10 cellular contexts compared by ENCODE assay signal in genomic region chr11:4071828-4072421, GRCh38. TPM values are rescaled to one million over a fixed set of nuclear protein-coding genes. Genes with fewer than 3 reads are reported as not detected.
DNase-seq lines count a peak whose midpoint lies in the region; ATAC-seq and TF ChIP-seq lines count a peak whose summit lies in the region.
"Had no signal": no experiment of that assay in that cellular context is flagged by ENCODE, and none has a peak within 500 bp of the region (broad histone marks: within the 10 kb centered on the region; RNA-seq: fewer than 3 reads in every experiment).

No MANE protein-coding gene starts in this region.

- H3K9me3 ChIP-seq in AG04450 (ENCODE audit: control insufficient read depth, insufficient read depth, low read length): no peaks in the 10 kb centered on the region
- no peaks in the 10 kb centered on the region for H3K9me3 ChIP-seq in GM23248 (ENCODE audit: low read depth)
- no peaks in the 10 kb centered on the region for H3K9me3 ChIP-seq in naive thymus-derived CD4-positive, alpha-beta T cell (ENCODE audit: control insufficient read depth in 2 of 3, low read length in 3 of 3)

- H3K27me3 Mint-ChIP-seq in activated naive CD8-positive, alpha-beta T cell treated with anti-CD3 and anti-CD28 coated beads for 36 hours: no peaks in the 10 kb centered on the region
- H3K27me3 Mint-ChIP-seq in naive thymus-derived CD4-positive, alpha-beta T cell: no peaks in the 10 kb centered on the region
- H3K27me3 Mint-ChIP-seq: IgD-negative memory B cell; stimulated activated memory B cell treated with anti-CD40 and anti-IgM and Interleukin-4, amounts not matched to agents 10 μg/mL and 1 μg/mL and 100 μg/mL, for 72 hours had no signal

- no peaks in the 10 kb centered on the region for H3K79me2 ChIP-seq in GM23248 (ENCODE audit: insufficient read depth)

- H3K4me2 ChIP-seq in GM23248 (ENCODE audit: unreplicated experiment): no peak overlapping the region

- peak overlapping the region; percentile 31 for H3K27ac ChIP-seq in AG04450 (ENCODE audit: low read depth, low read length)
- no peak overlapping the region for H3K27ac ChIP-seq in GM23248
- peak overlapping the region; percentile 55 for H3K27ac ChIP-seq in naive thymus-derived CD4-positive, alpha-beta T cell (ENCODE audit: low read depth, low read length)
- H3K27ac ChIP-seq in brain microvascular endothelial cell: no peak overlapping the region

- H3K4me3 Mint-ChIP-seq in activated naive CD8-positive, alpha-beta T cell treated with anti-CD3 and anti-CD28 coated beads for 36 hours: no peak overlapping the region
- H3K4me3 Mint-ChIP-seq in naive thymus-derived CD4-positive, alpha-beta T cell: no peak overlapping the region
- H3K4me3 Mint-ChIP-seq: IgD-negative memory B cell; stimulated activated memory B cell treated with anti-CD40 and anti-IgM and Interleukin-4, amounts not matched to agents 10 μg/mL and 1 μg/mL and 100 μg/mL, for 72 hours had no signal

- ATAC-seq in naive thymus-derived CD4-positive, alpha-beta T cell: no peak

- H3K4me1 Mint-ChIP-seq in activated naive CD8-positive, alpha-beta T cell treated with anti-CD3 and anti-CD28 coated beads for 36 hours: peaks cover 42% of the 10 kb centered on the region
- H3K4me1 Mint-ChIP-seq in naive thymus-derived CD4-positive, alpha-beta T cell: peaks cover 34 to 80% (median 75%) of the 10 kb centered on the region in 7 donors

- CTCF ChIA-PET in AG04450 (lab: Charles Lee): interaction anchor here (0.5 to 20.7 kb wide), 44 partner anchors 8 to 347 kb away, joined by 3 to 1559 read pairs (median 8); partner anchors contain the start of genes PGAP2, RHOG and STIM1
- CTCF ChIA-PET in naive thymus-derived CD4-positive, alpha-beta T cell (lab: Charles Lee): interaction anchor here (0.7 to 8.3 kb wide), 35 partner anchors 8 to 295 kb away, joined by 3 to 164 read pairs (median 6); partner anchors contain the start of genes PGAP2, RHOG and STIM1

- intact Hi-C loops in naive thymus-derived CD4-positive, alpha-beta T cell (cut with micrococcal nuclease): loop anchor here (1.0 to 5.0 kb wide), 12 partner anchors 19 to 360 kb away; partner anchors contain the start of gene PGAP2 (in 1 of the 2)
- intact Hi-C loops in lower leg skin (cut with DNase I; ENCODE audit: low total_unique reads): loop anchor here (5.0 kb wide), 1 partner anchor 220 kb away; no protein-coding TSS in a partner anchor

- no peaks in the 10 kb centered on the region for H3F3A ChIP-seq in GM23248 (ENCODE audit: insufficient read depth)

- no peak for TF ChIP-seq POLR2A in lower leg skin (IDR thresholded peaks at IDR 0.05)

- no peaks in the 10 kb centered on the region for H3K4me1 ChIP-seq in GM23248 (ENCODE audit: insufficient read depth)
- peaks cover 12 to 33% of the 10 kb centered on the region in 2 donors for H3K4me1 ChIP-seq in naive thymus-derived CD4-positive, alpha-beta T cell (ENCODE audit: control insufficient read depth in 2 of 2, insufficient read depth in 2 of 2, low read length in 2 of 2)

- no peaks in the 10 kb centered on the region for H3K9me2 ChIP-seq in GM23248 (ENCODE audit: insufficient read depth)

- H3K27ac Mint-ChIP-seq in activated naive CD8-positive, alpha-beta T cell treated with anti-CD3 and anti-CD28 coated beads for 36 hours: peak overlapping the region; percentile 49
- H3K27ac Mint-ChIP-seq in naive thymus-derived CD4-positive, alpha-beta T cell: peak overlapping the region; percentile 46 to 92 (median 85)

- DNase-seq in AG04450 (ENCODE audit: low read depth, low spot score) (no peak), GM23248 (no peak), SIG-M5 treated with dmso at 0.1 percent for 504 hours (lab: John Stamatoyannopoulos, UW; ENCODE audit: unreplicated experiment) (no peak), lower leg skin (ENCODE audit: low spot score in 2 of 2) (no peak), NCI-H1048 (lab: John Stamatoyannopoulos, UW) (no peak), brain microvascular endothelial cell (no peak)
- DNase-seq in activated naive CD8-positive, alpha-beta T cell treated with anti-CD3 and anti-CD28 coated beads for 36 hours: no peak
- no peak for DNase-seq in naive thymus-derived CD4-positive, alpha-beta T cell

- no peak overlapping the region for H3K4me3 ChIP-seq in AG04450 (ENCODE audit: low read depth, low read length)
- no peak overlapping the region for H3K4me3 ChIP-seq in GM23248
- H3K4me3 ChIP-seq in naive thymus-derived CD4-positive, alpha-beta T cell (ENCODE audit: low read length): no peak overlapping the region
- H3K4me3 ChIP-seq in lower leg skin (ENCODE audit: low read depth, poor library complexity, severe bottlenecking): no peak overlapping the region
- H3K4me3 ChIP-seq in brain microvascular endothelial cell (ENCODE audit: low read depth, low read length): no peak overlapping the region

- H4K20me1 ChIP-seq in GM23248 (ENCODE audit: insufficient read depth): no peaks in the 10 kb centered on the region; the same call in 1 of the 2 replicates

- H3K36me3 Mint-ChIP-seq in activated naive CD8-positive, alpha-beta T cell treated with anti-CD3 and anti-CD28 coated beads for 36 hours: peaks cover 26% of the 10 kb centered on the region
- peaks cover 5 to 37% (median 22%) of the 10 kb centered on the region in 5 donors for H3K36me3 Mint-ChIP-seq in naive thymus-derived CD4-positive, alpha-beta T cell

- POLR2A ChIA-PET in AG04450 (lab: Yijun Ruan, JAX): interaction anchor here (1.0 to 2.1 kb wide), 3 partner anchors 217 to 231 kb away, joined by 6 to 10 read pairs (median 9); partner anchors contain the start of genes RHOG and STIM1
- POLR2A ChIA-PET in naive thymus-derived CD4-positive, alpha-beta T cell (lab: Charles Lee): interaction anchor here (0.6 to 8.6 kb wide), 11 partner anchors 9 to 263 kb away, joined by 3 to 110 read pairs (median 5); partner anchors contain the start of genes RHOG and STIM1

- H2AFZ ChIP-seq in GM23248: 0 out of 2 replicates have a peak overlapping the region, but pooled peaks have one; percentile 26

- H3K9ac ChIP-seq in GM23248: no peak overlapping the region

- TF ChIP-seq CTCF in AG04450 (IDR thresholded peaks at IDR 0.05; ENCODE audit: low read depth, low read length) (no peak), lower leg skin (IDR thresholded peaks at IDR 0.05) (no peak), brain microvascular endothelial cell (IDR thresholded peaks at IDR 0.05; ENCODE audit: low read depth, low read length, missing control alignments) (no peak)

- H3K36me3 ChIP-seq in GM23248 (ENCODE audit: low read depth): no peaks in the 10 kb centered on the region
- peaks cover 6 to 32% (median 8%) of the 10 kb centered on the region in 3 experiments for H3K36me3 ChIP-seq in naive thymus-derived CD4-positive, alpha-beta T cell (ENCODE audit: control insufficient read depth in 2 of 3, insufficient read depth in 3 of 3, low read length in 3 of 3)
- no peaks in the 10 kb centered on the region for H3K36me3 ChIP-seq in brain microvascular endothelial cell (replicated peaks)

- in situ Hi-C loops in GM23248 (cut with MboI): no loop called here
- in situ Hi-C loops in brain microvascular endothelial cell (cut with HindIII; ENCODE audit: low pct_ligation_motif_present, low sequenced_read_pairs): loop anchor here (25.0 kb wide), 1 partner anchor 235 kb away; the partner anchor contains the start of gene RHOG

- no peaks in the 10 kb centered on the region for H3K27me3 ChIP-seq in AG04450 (ENCODE audit: control insufficient read depth, insufficient read depth, low read length)
- H3K27me3 ChIP-seq in GM23248 (replicated peaks; ENCODE audit: insufficient read depth): no peaks in the 10 kb centered on the region
- H3K27me3 ChIP-seq in naive thymus-derived CD4-positive, alpha-beta T cell (ENCODE audit: control insufficient read depth in 2 of 2, insufficient read depth in 2 of 2, low read length in 2 of 2): no peaks in the 10 kb centered on the region
- no peaks in the 10 kb centered on the region for H3K27me3 ChIP-seq in brain microvascular endothelial cell (replicated peaks)

- no peaks in the 10 kb centered on the region for H3K9me3 Mint-ChIP-seq in activated naive CD8-positive, alpha-beta T cell treated with anti-CD3 and anti-CD28 coated beads for 36 hours
- no peaks in the 10 kb centered on the region for H3K9me3 Mint-ChIP-seq in naive thymus-derived CD4-positive, alpha-beta T cell
- H3K9me3 Mint-ChIP-seq: IgD-negative memory B cell; stimulated activated memory B cell treated with anti-CD40 and anti-IgM and Interleukin-4, amounts not matched to agents 10 μg/mL and 1 μg/mL and 100 μg/mL, for 72 hours had no signal

RNA-seq across cellular contexts. Expression of gene RRM1, which starts 22.7 kb away (rescaled TPM):
- 56.4 and 57.4 TPM in 2 replicates for polyA plus RNA-seq in AG04450 (2011; rRNA removed)
- 81.9 and 97.8 TPM in 2 replicates for polyA minus RNA-seq in AG04450 (2011; rRNA and poly(A)+ RNA removed)
- total RNA-seq in GM23248 (2014; rRNA removed; shearing (Covaris generic)): 91.1 and 102 TPM in 2 replicates
- polyA plus RNA-seq in GM23248 (2016; fragmentation: Nextera tagmentation; extraction: Ambion mirVana): 71.4 and 73.4 TPM in 2 replicates
- 100 to 1,000 TPM; 217 to 237 TPM for total RNA-seq in activated naive CD8-positive, alpha-beta T cell treated with anti-CD3 and anti-CD28 coated beads for 36 hours
- total RNA-seq in naive thymus-derived CD4-positive, alpha-beta T cell: 100 to 1,000 TPM in 1 of 5 experiments, 10 to 100 TPM in 4; 33.6 to 140 (median 40.3) TPM
- 10 to 100 TPM; 36.2 to 36.6 TPM for polyA plus RNA-seq in naive thymus-derived CD4-positive, alpha-beta T cell
- total RNA-seq in lower leg skin: 100 to 1,000 TPM in 1 of 4 donors, 10 to 100 TPM in 3; 69.8 to 137 (median 86.6) TPM

Comparison
In these comparisons a context has a peak if more than half of its experiments do, and no peak if none do; other contexts are left out.
1. H3K27ac ChIP-seq: peak in AG04450 (single experiment) and naive thymus-derived CD4-positive, alpha-beta T cell (single experiment); none in GM23248 (single experiment) and brain microvascular endothelial cell (single experiment).